In the genomic region with DNA sequence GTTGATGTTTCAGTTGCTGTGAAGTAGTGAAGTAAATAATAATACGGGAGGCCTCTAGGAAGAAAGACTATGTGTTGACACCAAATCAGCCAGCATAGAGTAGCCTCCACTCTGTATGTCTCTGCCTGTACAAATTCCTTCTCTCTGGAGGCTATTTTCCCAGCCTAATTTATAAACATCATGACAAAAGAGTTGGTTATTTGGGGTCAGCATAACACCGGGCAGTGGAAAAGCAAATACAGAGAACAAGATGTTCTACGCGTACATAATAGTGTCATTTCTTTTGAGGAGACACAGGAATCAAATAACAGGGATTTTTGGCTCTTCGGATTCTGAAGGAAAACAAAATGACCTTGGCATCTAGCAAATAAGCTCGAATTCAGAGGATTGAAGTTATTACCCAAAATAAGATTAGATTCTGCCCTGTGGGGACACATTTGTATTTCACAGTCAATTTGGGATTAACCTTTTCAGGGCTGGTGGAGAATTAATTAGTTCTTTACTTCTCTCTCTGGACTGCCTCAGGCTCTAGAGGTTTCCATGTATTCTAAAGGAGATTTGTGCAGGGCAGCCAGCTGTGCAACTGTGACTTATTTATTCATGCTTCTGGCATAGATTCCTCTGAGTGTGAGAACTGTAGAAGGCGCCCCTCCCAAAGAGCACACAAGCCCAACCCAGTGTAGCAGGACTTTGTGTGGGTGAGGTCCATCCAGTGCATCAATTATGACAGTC, we compare ENCODE assay signal across 17 cellular contexts. TPM values are rescaled to one million over a fixed set of nuclear protein-coding genes. Genes with fewer than 3 reads are reported as not detected.
DNase-seq lines count a peak whose midpoint lies in the region; ATAC-seq and TF ChIP-seq lines count a peak whose summit lies in the region.
"Had no signal": no experiment of that assay in that cellular context is flagged by ENCODE, and none has a peak within 500 bp of the region (broad histone marks: within the 10 kb centered on the region; RNA-seq: fewer than 3 reads in every experiment).

No MANE protein-coding gene starts in this region.

- H3K27me3 Mint-ChIP-seq in activated CD4-positive, alpha-beta T cell treated with anti-CD3 and anti-CD28 coated beads for 36 hours: peaks cover 3% of the 10 kb centered on the region
- no peaks in the 10 kb centered on the region for H3K27me3 Mint-ChIP-seq in activated CD4-positive, alpha-beta memory T cell treated with anti-CD3 and anti-CD28 coated beads for 36 hours

- H3K27me3 ChIP-seq in muscle layer of colon (ENCODE audit: control insufficient read depth in 1 of 2, insufficient read depth in 2 of 2, low read length in 2 of 2) (peaks cover 0 to 15% of the 10 kb centered on the region in 2 donors), upper lobe of right lung (no peaks in the 10 kb centered on the region)
- H3K27me3 ChIP-seq: neutrophil had no signal

- DNase-seq in OCI-M1 (lab: John Stamatoyannopoulos, UW) (peak; percentile 12), epithelial cell of esophagus (ENCODE audit: low read depth) (peak; percentile 8), upper lobe of right lung (no peak)
- DNase-seq in activated CD4-positive, alpha-beta T cell treated with anti-CD3 and anti-CD28 coated beads for 36 hours: no peak
- no peak for DNase-seq in activated CD4-positive, alpha-beta memory T cell treated with anti-CD3 and anti-CD28 coated beads for 36 hours
- no peak for DNase-seq in effector CD4-positive, alpha-beta T cell
- DNase-seq: Caco-2; central memory CD4-positive, alpha-beta T cell; foreskin keratinocyte; H7; NCI-H1105 treated with DMSO at 0.1 percent for 48 hours; NCI-H774; stimulated activated CD4-positive, alpha-beta T cell treated with anti-CD3 and anti-CD28 coated beads, Interleukin-4, amount 100 ng/mL, for 24 hours; stimulated activated naive CD4-positive, alpha-beta T cell treated with Interleukin-2 at 50 U/mL for 16 hours had no signal

- peak overlapping the region; percentile 54 for H3K27ac ChIP-seq in muscle layer of colon (ENCODE audit: low read depth, low read length)
- peak overlapping the region; percentile 42 for H3K27ac ChIP-seq in upper lobe of right lung
- H3K27ac ChIP-seq: foreskin keratinocyte, neutrophil had no signal

- H3K4me3 ChIP-seq in epithelial cell of esophagus (ENCODE audit: low read length) (no peak overlapping the region), muscle layer of colon (ENCODE audit: low read depth in 1 of 2, low read length in 2 of 2) (no peak overlapping the region), upper lobe of right lung (no peak overlapping the region)

- H3K9ac ChIP-seq in muscle layer of colon (ENCODE audit: low read length): no peak overlapping the region

- TF ChIP-seq CTCF in epithelial cell of esophagus (IDR thresholded peaks at IDR 0.05; ENCODE audit: insufficient read depth, low read depth, low read length, missing control alignments): no peak
- no peak for TF ChIP-seq CTCF in upper lobe of right lung (IDR thresholded peaks at IDR 0.05)

- H3K4me1 Mint-ChIP-seq in activated CD4-positive, alpha-beta T cell treated with anti-CD3 and anti-CD28 coated beads for 36 hours: no peaks in the 10 kb centered on the region
- no peaks in the 10 kb centered on the region for H3K4me1 Mint-ChIP-seq in activated CD4-positive, alpha-beta memory T cell treated with anti-CD3 and anti-CD28 coated beads for 36 hours (ENCODE audit: low read depth)

- intact Hi-C loops in upper lobe of right lung (cut with DNase I): no loop called here
- intact Hi-C loops in activated CD4-positive, alpha-beta T cell treated with anti-CD3 and anti-CD28 coated beads for 36 hours (cut with DNase I, micrococcal nuclease): no loop called here
- intact Hi-C loops in activated CD4-positive, alpha-beta memory T cell treated with anti-CD3 and anti-CD28 coated beads for 36 hours (cut with micrococcal nuclease): no loop called here

- H3K27ac Mint-ChIP-seq in activated CD4-positive, alpha-beta T cell treated with anti-CD3 and anti-CD28 coated beads for 36 hours: no peak overlapping the region
- H3K27ac Mint-ChIP-seq in activated CD4-positive, alpha-beta memory T cell treated with anti-CD3 and anti-CD28 coated beads for 36 hours: no peak overlapping the region

- H3K36me3 ChIP-seq in muscle layer of colon (ENCODE audit: insufficient read depth, low read length) (no peaks in the 10 kb centered on the region), upper lobe of right lung (no peaks in the 10 kb centered on the region)
- H3K36me3 ChIP-seq: neutrophil had no signal

- H3K9me3 Mint-ChIP-seq in activated CD4-positive, alpha-beta T cell treated with anti-CD3 and anti-CD28 coated beads for 36 hours (ENCODE audit: low read depth): no peaks in the 10 kb centered on the region
- H3K9me3 Mint-ChIP-seq in activated CD4-positive, alpha-beta memory T cell treated with anti-CD3 and anti-CD28 coated beads for 36 hours: no peaks in the 10 kb centered on the region

- H3K4me3 Mint-ChIP-seq in activated CD4-positive, alpha-beta T cell treated with anti-CD3 and anti-CD28 coated beads for 36 hours: no peak overlapping the region
- H3K4me3 Mint-ChIP-seq in activated CD4-positive, alpha-beta memory T cell treated with anti-CD3 and anti-CD28 coated beads for 36 hours: no peak overlapping the region

- no peaks in the 10 kb centered on the region for H3K36me3 Mint-ChIP-seq in activated CD4-positive, alpha-beta T cell treated with anti-CD3 and anti-CD28 coated beads for 36 hours (ENCODE audit: low read depth)
- H3K36me3 Mint-ChIP-seq in activated CD4-positive, alpha-beta memory T cell treated with anti-CD3 and anti-CD28 coated beads for 36 hours: no peaks in the 10 kb centered on the region

- CTCF ChIA-PET in activated CD4-positive, alpha-beta T cell treated with anti-CD3 and anti-CD28 coated beads for 36 hours (lab: Charles Lee): no interaction called here
- CTCF ChIA-PET in activated CD4-positive, alpha-beta memory T cell treated with anti-CD3 and anti-CD28 coated beads for 36 hours (lab: Charles Lee): interaction anchor here (1.0 kb wide), 1 partner anchor 22 kb away, joined by 3 read pairs; no protein-coding TSS in a partner anchor

- H3K9me3 ChIP-seq in muscle layer of colon (ENCODE audit: low read length) (no peaks in the 10 kb centered on the region), upper lobe of right lung (no peaks in the 10 kb centered on the region)
- H3K9me3 ChIP-seq: Caco-2, neutrophil had no signal

- H3K4me1 ChIP-seq in muscle layer of colon (ENCODE audit: insufficient read depth, low read length) (peaks cover 6% of the 10 kb centered on the region), upper lobe of right lung (no peaks in the 10 kb centered on the region)
- H3K4me1 ChIP-seq: Caco-2, foreskin keratinocyte had no signal

- POLR2A ChIA-PET in activated CD4-positive, alpha-beta T cell treated with anti-CD3 and anti-CD28 coated beads for 36 hours (lab: Charles Lee): no interaction called here
- POLR2A ChIA-PET in activated CD4-positive, alpha-beta memory T cell treated with anti-CD3 and anti-CD28 coated beads for 36 hours (lab: Charles Lee): no interaction called here

- no peak for ATAC-seq in upper lobe of right lung
- ATAC-seq in activated CD4-positive, alpha-beta T cell treated with anti-CD3 and anti-CD28 coated beads for 36 hours: no peak
- ATAC-seq: foreskin keratinocyte, SK-N-SH treated with all-trans-retinoic acid at 6 μM for 48 hours had no signal

RNA-seq across cellular contexts. Expression of a gene that starts 14.1 kb away (rescaled TPM):
- 16.4 TPM for total RNA-seq in upper lobe of right lung
- not detected for total RNA-seq in activated CD4-positive, alpha-beta T cell treated with anti-CD3 and anti-CD28 coated beads for 36 hours
- not detected for total RNA-seq in activated CD4-positive, alpha-beta memory T cell treated with anti-CD3 and anti-CD28 coated beads for 36 hours

Comparison
In these comparisons a context has a peak if more than half of its experiments do, and no peak if none do; other contexts are left out.
1. DNase-seq: peak in OCI-M1 (single experiment) and epithelial cell of esophagus (single experiment); none in upper lobe of right lung (single experiment), activated CD4-positive, alpha-beta T cell treated with anti-CD3 and anti-CD28 coated beads for 36 hours (single experiment), activated CD4-positive, alpha-beta memory T cell treated with anti-CD3 and anti-CD28 coated beads for 36 hours (single experiment) and effector CD4-positive, alpha-beta T cell (single experiment).
2. RNA of a gene that starts 14.1 kb away (total RNA-seq): 16.4 TPM in upper lobe of right lung (single experiment); not detected in activated CD4-positive, alpha-beta memory T cell treated with anti-CD3 and anti-CD28 coated beads for 36 hours and not detected in activated CD4-positive, alpha-beta T cell treated with anti-CD3 and anti-CD28 coated beads for 36 hours; every median in the first group is over 10 times any median in the second.